ENCODE assay signal across 19 cellular contexts in the genomic region with DNA sequence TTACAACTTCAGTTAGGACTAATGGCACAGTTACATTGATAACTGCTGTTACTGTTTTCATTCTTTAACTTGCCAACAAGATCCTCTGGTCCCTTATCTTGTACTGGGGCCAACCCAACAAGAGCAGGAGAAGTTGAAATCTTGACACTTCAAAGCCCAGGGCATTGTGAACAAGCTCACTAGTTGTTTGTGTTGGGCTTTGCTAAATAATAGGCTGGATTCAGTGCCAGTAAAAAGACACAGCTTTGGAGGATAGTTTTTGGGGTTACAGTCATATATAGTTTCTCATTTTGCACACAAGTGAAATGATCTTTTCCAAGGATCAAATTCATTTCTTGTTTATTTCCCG.
"Had no signal": no experiment of that assay in that cellular context is flagged by ENCODE, and none has a peak within 500 bp of the region (broad histone marks: within the 10 kb centered on the region; RNA-seq: fewer than 3 reads in every experiment).

No MANE protein-coding gene starts in this region.

- ATAC-seq: Panc1 had no signal

- H3K27ac ChIP-seq: RWPE1 had no signal

- H3K9me3 ChIP-seq: SK-N-SH had no signal

- DNase-seq: KBM-7, MV-4-11, NCI-H1048, NCI-H1105, NCI-H1417, NCI-H1436 treated with DMSO at 0.1 percent for 48 hours, NCI-H1694, NCI-H187 treated with DMSO at 0.1 percent for 48 hours, NCI-H2029 treated with DMSO at 0.1 percent for 48 hours, NCI-H2171, NCI-H226, NCI-H510A, NCI-H524 treated with DMSO at 0.1 percent for 48 hours, NCI-H69, NCI-H774, SHP77, SK-N-SH had no signal
